Comparison of ENCODE assay signal across 15 cellular contexts in the genomic region with DNA sequence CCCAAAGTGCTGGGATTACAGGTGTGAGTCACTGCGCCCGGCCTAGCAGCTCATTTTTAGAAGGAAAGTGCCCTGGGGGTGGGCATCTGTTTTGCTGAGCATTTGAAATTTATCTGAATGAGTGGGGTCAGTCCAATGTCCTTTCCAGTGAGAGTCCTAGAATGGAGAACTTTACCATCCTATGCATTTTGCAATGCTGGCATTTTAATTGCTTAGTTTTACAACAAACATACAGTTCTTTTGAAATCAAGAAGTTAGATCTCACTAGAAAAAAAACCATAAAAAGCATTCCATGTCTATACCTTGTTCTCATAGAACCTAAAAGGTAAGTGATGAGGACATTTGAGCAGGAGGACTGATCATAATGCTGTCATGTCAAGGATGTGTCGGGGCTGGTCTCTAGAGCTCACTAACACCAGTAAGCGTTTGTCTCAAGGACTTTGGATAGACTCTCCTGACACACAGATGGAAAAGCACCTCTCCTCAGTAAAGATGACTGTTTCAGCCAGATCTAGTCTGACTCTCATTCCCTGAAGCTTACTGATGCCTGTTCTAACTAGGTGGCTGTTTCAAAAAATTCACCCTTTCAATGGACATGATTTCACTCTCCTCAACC.
"Had no signal": no experiment of that assay in that cellular context is flagged by ENCODE, and none has a peak within 500 bp of the region (broad histone marks: within the 10 kb centered on the region; RNA-seq: fewer than 3 reads in every experiment).

No MANE protein-coding gene starts in this region.

- H3K27me3 Mint-ChIP-seq: activated CD4-positive, alpha-beta T cell treated with anti-CD3 and anti-CD28 coated beads, Interleukin-2, amount 10 ng/mL, durations not matched to agents 7 days and 5 days; activated CD8-positive, alpha-beta memory T cell treated with anti-CD3 and anti-CD28 coated beads, Interleukin-2, amount 10 ng/mL, durations not matched to agents 7 days and 5 days; activated naive CD8-positive, alpha-beta T cell; activated T-cell treated with anti-CD3 and anti-CD28 coated beads, Interleukin-2, amount 50 U/mL, for 24 hours; T-helper 17 cell had no signal

- DNase-seq: activated CD4-positive, alpha-beta T cell treated with anti-CD3 and anti-CD28 coated beads, Interleukin-2, amount 10 ng/mL, durations not matched to agents 7 days and 5 days; activated CD4-positive, CD25-positive, alpha-beta regulatory T cell; activated CD8-positive, alpha-beta memory T cell treated with anti-CD3 and anti-CD28 coated beads, Interleukin-2, amount 10 ng/mL, durations not matched to agents 7 days and 5 days; activated effector memory CD4-positive, alpha-beta T cell treated with anti-CD3 and anti-CD28 coated beads, Interleukin-2, amount 50 U/mL, for 16 hours; activated T-cell treated with anti-CD3 and anti-CD28 coated beads, Interleukin-2, amount 50 U/mL, for 24 hours; anterior cingulate cortex; small intestine; stimulated activated naive B cell treated with anti-CD40 and anti-IgM and Interleukin-4, amounts not matched to agents 10 μg/mL and 1 μg/mL and 100 μg/mL, for 72 hours; T-helper 17 cell; transverse colon had no signal

- H2AFZ ChIP-seq: hepatocyte had no signal

- ATAC-seq: activated CD8-positive, alpha-beta memory T cell treated with anti-CD3 and anti-CD28 coated beads, Interleukin-2, amount 10 ng/mL, durations not matched to agents 7 days and 5 days; stimulated activated naive B cell treated with anti-CD40 and anti-IgM and Interleukin-4, amounts not matched to agents 10 μg/mL and 1 μg/mL and 100 μg/mL, for 72 hours; T-helper 17 cell had no signal

- H3K36me3 ChIP-seq: neutrophil, transverse colon had no signal

- H3K4me2 ChIP-seq: hepatocyte had no signal

- H3K27me3 ChIP-seq: cardiac muscle cell, hepatocyte, right atrium auricular region, transverse colon had no signal

- H3K4me1 ChIP-seq: transverse colon had no signal

- H3K27ac Mint-ChIP-seq: activated CD4-positive, alpha-beta T cell treated with anti-CD3 and anti-CD28 coated beads, Interleukin-2, amount 10 ng/mL, durations not matched to agents 7 days and 5 days; activated CD8-positive, alpha-beta memory T cell treated with anti-CD3 and anti-CD28 coated beads, Interleukin-2, amount 10 ng/mL, durations not matched to agents 7 days and 5 days; activated T-cell treated with anti-CD3 and anti-CD28 coated beads, Interleukin-2, amount 50 U/mL, for 24 hours; stimulated activated naive B cell treated with anti-CD40 and anti-IgM and Interleukin-4, amounts not matched to agents 10 μg/mL and 1 μg/mL and 100 μg/mL, for 72 hours; T-helper 17 cell had no signal

- H3K4me3 Mint-ChIP-seq: activated CD4-positive, alpha-beta T cell treated with anti-CD3 and anti-CD28 coated beads, Interleukin-2, amount 10 ng/mL, durations not matched to agents 7 days and 5 days; activated CD8-positive, alpha-beta memory T cell treated with anti-CD3 and anti-CD28 coated beads, Interleukin-2, amount 10 ng/mL, durations not matched to agents 7 days and 5 days; activated naive CD8-positive, alpha-beta T cell; activated T-cell treated with anti-CD3 and anti-CD28 coated beads, Interleukin-2, amount 50 U/mL, for 24 hours; stimulated activated naive B cell treated with anti-CD40 and anti-IgM and Interleukin-4, amounts not matched to agents 10 μg/mL and 1 μg/mL and 100 μg/mL, for 72 hours; T-helper 17 cell had no signal

- H3K36me3 Mint-ChIP-seq: stimulated activated naive B cell treated with anti-CD40 and anti-IgM and Interleukin-4, amounts not matched to agents 10 μg/mL and 1 μg/mL and 100 μg/mL, for 72 hours had no signal

- H3K9me3 ChIP-seq: neutrophil, right atrium auricular region, transverse colon had no signal

- H3K27ac ChIP-seq: cardiac muscle cell, hepatocyte, neutrophil, right atrium auricular region, transverse colon had no signal

- H3K9me3 Mint-ChIP-seq: activated CD4-positive, alpha-beta T cell treated with anti-CD3 and anti-CD28 coated beads, Interleukin-2, amount 10 ng/mL, durations not matched to agents 7 days and 5 days; activated T-cell treated with anti-CD3 and anti-CD28 coated beads, Interleukin-2, amount 50 U/mL, for 24 hours; stimulated activated naive B cell treated with anti-CD40 and anti-IgM and Interleukin-4, amounts not matched to agents 10 μg/mL and 1 μg/mL and 100 μg/mL, for 72 hours had no signal

- FAIRE-seq: small intestine had no signal

- H3K4me3 ChIP-seq: cardiac muscle cell, hepatocyte, right atrium auricular region, transverse colon had no signal
